8 cellular contexts compared by ENCODE assay signal in the genomic region with DNA sequence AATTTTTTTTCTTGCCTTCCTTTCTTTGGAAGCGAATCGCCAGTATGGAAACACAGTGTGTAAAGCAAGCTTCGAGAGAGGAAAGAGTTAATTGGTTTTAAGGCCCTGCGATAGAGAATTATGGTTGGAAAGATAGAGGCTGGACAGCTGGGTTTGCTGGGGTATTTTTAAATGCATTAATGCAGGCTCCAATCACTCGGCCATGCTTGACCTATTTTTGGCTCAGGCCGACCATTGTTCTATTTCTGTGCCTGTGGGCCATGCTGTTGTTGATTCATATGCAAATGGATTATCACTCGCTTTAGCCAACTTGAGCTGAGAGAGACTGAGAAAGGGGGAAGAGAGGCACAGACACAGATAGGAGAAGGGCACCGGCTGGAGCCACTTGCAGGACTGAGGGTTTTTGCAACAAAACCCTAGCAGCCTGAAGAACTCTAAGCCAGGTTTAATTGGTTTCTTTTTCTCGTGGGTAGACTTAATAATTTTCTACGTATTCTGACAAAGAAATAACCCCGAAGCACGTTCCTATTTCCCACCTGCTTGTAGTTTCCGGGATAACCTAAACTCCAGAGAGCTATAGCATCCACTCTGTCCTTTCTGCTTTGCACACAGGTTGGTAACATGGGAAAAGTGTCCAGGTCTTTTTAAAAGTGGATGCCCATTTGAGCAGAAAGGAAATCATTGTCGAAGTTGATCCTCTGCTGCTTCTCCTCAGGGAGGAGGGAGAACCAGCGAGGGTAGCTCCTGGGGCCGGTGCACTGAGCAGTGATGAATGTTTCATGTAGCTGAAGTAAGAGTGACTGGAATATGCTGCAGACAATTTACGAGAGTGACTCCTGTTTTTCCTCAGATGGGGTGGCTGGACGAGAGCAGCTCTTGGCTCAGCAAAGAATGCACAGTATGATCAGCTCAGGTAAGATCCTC. TPM values are rescaled to one million over a fixed set of nuclear protein-coding genes. Genes with fewer than 3 reads are reported as not detected.
DNase-seq lines count a peak whose midpoint lies in the region; ATAC-seq and TF ChIP-seq lines count a peak whose summit lies in the region.

A gene (plus strand): TSS at position 338 of the 924 bp plus-strand sequence. CDS start 554 bp downstream, at position 892.

- H3K4me3 Mint-ChIP-seq in activated T-cell treated with anti-CD3 and anti-CD28 coated beads, Interleukin-2, amount 50 U/mL, for 4 hours = peak within 1 kb of the TSS; percentile 72
- peak within 1 kb of the TSS; percentile 1 for H3K4me3 Mint-ChIP-seq in activated CD4-positive, alpha-beta memory T cell treated with anti-CD3 and anti-CD28 coated beads for 36 hours

- H3K9ac ChIP-seq in neural cell (ENCODE audit: low read length) = peak within 1 kb of the TSS; percentile 53

- no peak for TF ChIP-seq CTCF in neural cell (IDR thresholded peaks at IDR 0.05; ENCODE audit: poor library complexity, severe bottlenecking)

- H3K27me3 ChIP-seq in neural cell (ENCODE audit: insufficient read depth, low read depth, low read length) = no peaks in the 10 kb centered on the region

- H3K36me3 Mint-ChIP-seq in activated T-cell treated with anti-CD3 and anti-CD28 coated beads, Interleukin-2, amount 50 U/mL, for 4 hours (ENCODE audit: insufficient read depth) = no peaks in the 10 kb centered on the region
- H3K36me3 Mint-ChIP-seq in activated CD4-positive, alpha-beta memory T cell treated with anti-CD3 and anti-CD28 coated beads for 36 hours = no peaks in the 10 kb centered on the region

- no peak for DNase-seq in activated T-cell treated with anti-CD3 and anti-CD28 coated beads, Interleukin-2, amount 50 U/mL, for 4 hours
- DNase-seq in activated T-cell treated with anti-CD3 and anti-CD28 coated beads, Interleukin-2, amount 50 U/mL, for 48 hours = no peak
- DNase-seq in NCI-H187 (lab: John Stamatoyannopoulos, UW) (peak; percentile 85 to 87), globus pallidus (ENCODE audit: low spot score) (peak; percentile 92), NCI-H2171 treated with DMSO at 0.1 percent for 48 hours (lab: John Stamatoyannopoulos, UW) (no peak)
- no peak for DNase-seq in activated CD4-positive, alpha-beta memory T cell treated with anti-CD3 and anti-CD28 coated beads for 36 hours

- peak within 1 kb of the TSS; percentile 66 for H3K4me3 ChIP-seq in neural cell (ENCODE audit: low read length)

- H3K36me3 ChIP-seq in neural cell (ENCODE audit: insufficient read depth, low read length) = no peaks in the 10 kb centered on the region

- CTCF ChIA-PET in activated CD4-positive, alpha-beta memory T cell treated with anti-CD3 and anti-CD28 coated beads for 36 hours (lab: Charles Lee) = interaction anchor here (1.7 kb wide), 1 partner anchor 139 kb away, joined by 4 read pairs; no protein-coding TSS in a partner anchor

- peak in 1 of 2 donors; percentile 54 for ATAC-seq in activated T-cell treated with anti-CD3 and anti-CD28 coated beads, Interleukin-2, amount 50 U/mL, for 4 hours
- ATAC-seq in HG02840 (IDR thresholded peaks at IDR 0.05; ENCODE audit: low FRiP score, unreplicated experiment) = peak; percentile 76

- peak; percentile 14 for TF ChIP-seq RAD21 in neural cell (conservative IDR thresholded peaks at IDR 0.05)

- intact Hi-C loops in activated CD4-positive, alpha-beta memory T cell treated with anti-CD3 and anti-CD28 coated beads for 36 hours (cut with micrococcal nuclease) = no loop called here

- H3K79me2 ChIP-seq in neural cell (replicated peaks; ENCODE audit: insufficient read depth, low read length) = peaks cover 26% of the 10 kb centered on the region

- no peaks in the 10 kb centered on the region for H3K9me3 ChIP-seq in neural cell (ENCODE audit: low read length)

- peak within 1 kb of the TSS; percentile 57 for H3K27ac ChIP-seq in neural cell (ENCODE audit: low read length)

- no peak within 1 kb of the TSS for H3K27ac Mint-ChIP-seq in activated CD4-positive, alpha-beta memory T cell treated with anti-CD3 and anti-CD28 coated beads for 36 hours

- peaks cover 10% of the 10 kb centered on the region for H3F3A ChIP-seq in neural cell (ENCODE audit: insufficient read depth, low read length, poor library complexity, severe bottlenecking)

- H3K9me3 Mint-ChIP-seq in activated T-cell treated with anti-CD3 and anti-CD28 coated beads, Interleukin-2, amount 50 U/mL, for 4 hours = no peaks in the 10 kb centered on the region
- no peaks in the 10 kb centered on the region for H3K9me3 Mint-ChIP-seq in activated CD4-positive, alpha-beta memory T cell treated with anti-CD3 and anti-CD28 coated beads for 36 hours

- H3K4me1 Mint-ChIP-seq in activated T-cell treated with anti-CD3 and anti-CD28 coated beads, Interleukin-2, amount 50 U/mL, for 4 hours (ENCODE audit: low read depth) = peaks cover 6% of the 10 kb centered on the region
- H3K4me1 Mint-ChIP-seq in activated CD4-positive, alpha-beta memory T cell treated with anti-CD3 and anti-CD28 coated beads for 36 hours (ENCODE audit: low read depth) = peaks cover 6% of the 10 kb centered on the region

- H2AFZ ChIP-seq in neural cell (ENCODE audit: low read depth, low read length) = peak within 1 kb of the TSS; percentile 1

- no peaks in the 10 kb centered on the region for H3K27me3 Mint-ChIP-seq in activated T-cell treated with anti-CD3 and anti-CD28 coated beads, Interleukin-2, amount 50 U/mL, for 4 hours (ENCODE audit: low read depth)
- peaks cover 3% of the 10 kb centered on the region for H3K27me3 Mint-ChIP-seq in activated CD4-positive, alpha-beta memory T cell treated with anti-CD3 and anti-CD28 coated beads for 36 hours

- H3K4me2 ChIP-seq in neural cell (ENCODE audit: low read length) = peak within 1 kb of the TSS; percentile 56

- POLR2A ChIA-PET in activated CD4-positive, alpha-beta memory T cell treated with anti-CD3 and anti-CD28 coated beads for 36 hours (lab: Charles Lee) = no interaction called here

- no peaks in the 10 kb centered on the region for H4K20me1 ChIP-seq in neural cell (ENCODE audit: insufficient read depth)

- H3K9me2 ChIP-seq in neural cell (ENCODE audit: insufficient read depth, low read length) = no peaks in the 10 kb centered on the region

- no peak for TF ChIP-seq EP300 in neural cell (conservative IDR thresholded peaks at IDR 0.05; ENCODE audit: poor library complexity, severe bottlenecking)

TF ChIP-seq in neural cell, 6 proteins besides CTCF, POLR2A, EP300 and RAD21:
- TF ChIP-seq POLR2AphosphoS5 (IDR thresholded peaks at IDR 0.05) (no peak), MXI1 (conservative IDR thresholded peaks at IDR 0.05; ENCODE audit: poor library complexity, severe bottlenecking) (peak; percentile 14)

RNA-seq across cellular contexts. Expression of the gene that starts here (rescaled TPM):
- total RNA-seq in activated T-cell treated with anti-CD3 and anti-CD28 coated beads, Interleukin-2, amount 50 U/mL, for 4 hours = 1 to 10 TPM in 1 of 3 donors, under 1 TPM in 2; 0.40 to 3.0 (median 0.74) TPM
- 1 to 10 TPM; 1.0 to 1.1 TPM for total RNA-seq in activated CD4-positive, alpha-beta memory T cell treated with anti-CD3 and anti-CD28 coated beads for 36 hours
- 15.9 and 16.6 TPM in 2 replicates for polyA plus RNA-seq in neural cell
- 59.2 and 61.1 TPM in 2 replicates for polyA minus RNA-seq in neural cell

Comparison
In these comparisons a context has a peak if more than half of its experiments do, and no peak if none do; other contexts are left out.
1. DNase-seq: peak in NCI-H187 (2 of 2) and globus pallidus (single experiment); none in activated T-cell treated with anti-CD3 and anti-CD28 coated beads, Interleukin-2, amount 50 U/mL, for 4 hours (single experiment), activated T-cell treated with anti-CD3 and anti-CD28 coated beads, Interleukin-2, amount 50 U/mL, for 48 hours (0 of 2), activated CD4-positive, alpha-beta memory T cell treated with anti-CD3 and anti-CD28 coated beads for 36 hours (single experiment) and NCI-H2171 treated with DMSO at 0.1 percent for 48 hours (single experiment).